1 cellular context compared by ENCODE assay signal in the genomic region with DNA sequence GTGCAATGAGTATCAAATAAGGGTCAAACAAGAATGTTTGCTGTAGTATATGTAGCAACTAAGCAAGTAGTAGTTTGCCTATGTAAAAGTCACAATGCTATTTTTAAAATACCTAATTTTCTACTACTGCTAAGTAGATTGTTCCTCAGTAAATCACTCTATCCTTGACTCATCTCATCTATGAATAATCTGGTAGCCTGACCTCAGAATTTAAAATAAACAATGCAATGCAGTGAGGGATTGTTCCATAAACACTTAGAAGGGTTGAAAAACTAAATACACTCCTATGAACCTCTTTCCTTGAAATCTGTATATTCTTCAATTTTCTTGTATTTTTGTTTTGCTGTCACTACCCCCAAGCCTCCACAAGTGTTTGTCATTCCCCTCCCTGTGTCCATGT.
TF ChIP-seq lines count a peak whose summit lies in the region.

No MANE protein-coding gene starts in this region.

TF ChIP-seq in HepG2, 621 proteins besides CTCF, POLR2A, EP300 and RAD21 (continued from another document):
- no peak for TF ChIP-seq RBAK (CRISPR knock-in tag; IDR thresholded peaks at IDR 0.05)
